1 cellular context compared by ENCODE assay signal in genomic region chr22:30802202-30803166, GRCh38.
TF ChIP-seq lines count a peak whose summit lies in the region.

No MANE protein-coding gene starts in this region.

TF ChIP-seq in HEK293, 187 proteins besides CTCF, POLR2A, EP300 and RAD21 (continued from another document and continues in another):
- TF ChIP-seq ZNF518A (tag by site-specific recombination; conservative IDR thresholded peaks at IDR 0.05; ENCODE audit: low read depth) = no peak
- TF ChIP-seq RBAK (tag by site-specific recombination; IDR thresholded peaks at IDR 0.05) = no peak
- no peak; the same call in 1 of the 2 replicates for TF ChIP-seq ZNF324 (tag by site-specific recombination; IDR thresholded peaks at IDR 0.05)
- no peak for TF ChIP-seq SALL2 (tag by site-specific recombination; IDR thresholded peaks at IDR 0.05; ENCODE audit: borderline replicate concordance)
- no peak for TF ChIP-seq ZNF280C (tag by site-specific recombination; IDR thresholded peaks at IDR 0.05)
- TF ChIP-seq ZNF24 (tag by site-specific recombination; IDR thresholded peaks at IDR 0.05) = no peak
- TF ChIP-seq ZNF548 (tag by site-specific recombination; IDR thresholded peaks at IDR 0.05) = no peak
- no peak for TF ChIP-seq ZNF624 (tag by site-specific recombination; IDR thresholded peaks at IDR 0.05)
- no peak for TF ChIP-seq ZNF521 (tag by site-specific recombination; IDR thresholded peaks at IDR 0.05)
- TF ChIP-seq ZNF302 (tag by site-specific recombination; IDR thresholded peaks at IDR 0.05; ENCODE audit: low read depth) = no peak
- peak; percentile 43 for TF ChIP-seq ZIC2 (tag by site-specific recombination; IDR thresholded peaks at IDR 0.05)
- TF ChIP-seq ZNF394 (tag by site-specific recombination; IDR thresholded peaks at IDR 0.05; ENCODE audit: borderline replicate concordance) = peak; percentile 62
- no peak for TF ChIP-seq ZNF768 (tag by site-specific recombination; IDR thresholded peaks at IDR 0.05)
- TF ChIP-seq ZSCAN30 (tag by site-specific recombination; IDR thresholded peaks at IDR 0.05) = peak; percentile 86
- TF ChIP-seq PRDM1 (tag by site-specific recombination; IDR thresholded peaks at IDR 0.05) = no peak
- TF ChIP-seq ZNF560 (tag by site-specific recombination; IDR thresholded peaks at IDR 0.05; ENCODE audit: borderline replicate concordance) = peak; percentile 76; the same call in 1 of the 2 replicates
- TF ChIP-seq PRDM6 (tag by site-specific recombination; IDR thresholded peaks at IDR 0.05) = no peak
- no peak for TF ChIP-seq ZNF362 (tag by site-specific recombination; IDR thresholded peaks at IDR 0.05)
- TF ChIP-seq ZBTB7A (tag by site-specific recombination; IDR thresholded peaks at IDR 0.05; ENCODE audit: low read depth) = no peak
- TF ChIP-seq ZNF639 (tag by site-specific recombination; IDR thresholded peaks at IDR 0.05) = no peak
- TF ChIP-seq ZBTB20 (tag by site-specific recombination; IDR thresholded peaks at IDR 0.05) = peak; percentile 50; the same call in 1 of the 2 replicates
- TF ChIP-seq ZBTB11 (tag by site-specific recombination; conservative IDR thresholded peaks at IDR 0.05; ENCODE audit: low read depth) = peak; percentile 88
- TF ChIP-seq ZNF112 (tag by site-specific recombination; IDR thresholded peaks at IDR 0.05) = no peak
- no peak for TF ChIP-seq ZNF670 (tag by site-specific recombination; IDR thresholded peaks at IDR 0.05; ENCODE audit: low read depth)
- TF ChIP-seq ZNF221 (tag by site-specific recombination; IDR thresholded peaks at IDR 0.05; ENCODE audit: borderline replicate concordance) = no peak
- no peak for TF ChIP-seq ZNF837 (tag by site-specific recombination; IDR thresholded peaks at IDR 0.05)
- peak; percentile 93; the same call in 1 of the 2 replicates for TF ChIP-seq ZNF660 (tag by site-specific recombination; IDR thresholded peaks at IDR 0.05)
- peak; percentile 77 for TF ChIP-seq KLF17 (tag by site-specific recombination; IDR thresholded peaks at IDR 0.05)
- TF ChIP-seq ZNF707 (tag by site-specific recombination; IDR thresholded peaks at IDR 0.05) = no peak
- no peak for TF ChIP-seq HOXD13 (CRISPR knock-in tag; IDR thresholded peaks at IDR 0.05; ENCODE audit: borderline replicate concordance)
- TF ChIP-seq ZSCAN18 (tag by site-specific recombination; IDR thresholded peaks at IDR 0.05) = no peak
- TF ChIP-seq ZNF747 (tag by site-specific recombination; IDR thresholded peaks at IDR 0.05) = no peak
- TF ChIP-seq KLF8 (tag by site-specific recombination; IDR thresholded peaks at IDR 0.05) = peak; percentile 79; the same call in 1 of the 2 replicates
- TF ChIP-seq TCF7L2 (IDR thresholded peaks at IDR 0.05; ENCODE audit: borderline replicate concordance, low read depth, low read length) = no peak
- no peak; the same call in 1 of the 2 replicates for TF ChIP-seq ZNF391 (tag by site-specific recombination; IDR thresholded peaks at IDR 0.05; ENCODE audit: borderline replicate concordance, low read depth)
- no peak for TF ChIP-seq ZNF311 (tag by site-specific recombination; IDR thresholded peaks at IDR 0.05; ENCODE audit: borderline replicate concordance)
- no peak for TF ChIP-seq ELK4 (IDR thresholded peaks at IDR 0.05; ENCODE audit: borderline replicate concordance, low read depth, low read length)
- TF ChIP-seq ZNF600 (tag by site-specific recombination; IDR thresholded peaks at IDR 0.05) = peak; percentile 74
- TF ChIP-seq ZNF433 (tag by site-specific recombination; IDR thresholded peaks at IDR 0.05; ENCODE audit: low read depth) = no peak
- no peak for TF ChIP-seq ZNF416 (tag by site-specific recombination; IDR thresholded peaks at IDR 0.05)
- no peak for TF ChIP-seq ZNF223 (tag by site-specific recombination; IDR thresholded peaks at IDR 0.05)
- no peak for TF ChIP-seq ZNF16 (tag by site-specific recombination; IDR thresholded peaks at IDR 0.05; ENCODE audit: low read depth)
- no peak for TF ChIP-seq ZNF366 (tag by site-specific recombination; conservative IDR thresholded peaks at IDR 0.05)
- TF ChIP-seq ZBTB48 (tag by site-specific recombination; IDR thresholded peaks at IDR 0.05) = no peak
- 0 out of 2 replicates have a peak, but pooled peaks have one; percentile 20 for TF ChIP-seq ZNF76 (tag by site-specific recombination; IDR thresholded peaks at IDR 0.05; ENCODE audit: borderline replicate concordance, low read depth)
- no peak for TF ChIP-seq ZNF843 (tag by site-specific recombination; IDR thresholded peaks at IDR 0.05)
- peak; percentile 91 for TF ChIP-seq KLF1 (tag by site-specific recombination; IDR thresholded peaks at IDR 0.05)
- TF ChIP-seq ZNF121 (tag by site-specific recombination; IDR thresholded peaks at IDR 0.05) = no peak
